Comparison of ENCODE assay signal across 8 cellular contexts in genomic region chr6:57500368-57501018, GRCh38.
A peak's percentile ranks its signal among the peaks of the same experiment; 100 is the strongest.
DNase-seq lines count a peak whose midpoint lies in the region; FAIRE-seq and TF ChIP-seq lines count a peak whose summit lies in the region.
"Not testable (repeated sequence)": the region's sequence is repeated elsewhere in the genome, so short reads cannot be mapped to it uniquely, and the experiment has no call there.

No MANE protein-coding gene starts in this region.

- WGBS in mesendoderm (ENCODE audit: extremely low coverage, insufficient coverage, low lambda C conversion rate): no CpG with 5 or more reads among the region's 4 CpGs
- 34 to 45% (median 44%) methylated on average over 4 of the region's 4 CpGs for WGBS in small intestine, 3 donors

- not testable (repeated sequence) for H2BK5ac ChIP-seq in mesendoderm (ENCODE audit: low read length)

- not testable (repeated sequence) for H3K79me2 ChIP-seq in mesendoderm (ENCODE audit: control insufficient read depth, insufficient read depth, low read length)

- H4K8ac ChIP-seq in mesendoderm (ENCODE audit: low read depth, low read length): not testable (repeated sequence)

- not testable (repeated sequence) for H3K27me3 ChIP-seq in SJSA1 (replicated peaks); mesendoderm (ENCODE audit: insufficient read depth, low read length, poor library complexity); small intestine (ENCODE audit: control insufficient read depth in 2 of 2, insufficient read depth in 2 of 2, low read length in 2 of 2)

- TF ChIP-seq CTCF in AG09309 (IDR thresholded peaks at IDR 0.05; ENCODE audit: control insufficient read depth, insufficient read depth, low read depth, low read length, missing control alignments); choroid plexus epithelial cell (conservative IDR thresholded peaks at IDR 0.05; ENCODE audit: low read depth, low read length); foreskin fibroblast (IDR thresholded peaks at IDR 0.05; ENCODE audit: low read depth, low read length): not testable (repeated sequence)

- not testable (repeated sequence) for H3K9ac ChIP-seq in mesendoderm (ENCODE audit: low read length)

- H3K4me3 ChIP-seq in AG09309 (ENCODE audit: control insufficient read depth, low read depth, low read length); SJSA1; choroid plexus epithelial cell (ENCODE audit: low read depth, low read length); foreskin fibroblast (ENCODE audit: low read depth in 1 of 2, low read length in 2 of 2); mesendoderm (ENCODE audit: low read length); small intestine (ENCODE audit: low read depth in 1 of 2, low read length in 2 of 2): not testable (repeated sequence)

- H3K9me3 ChIP-seq in SJSA1 (replicated peaks); small intestine (ENCODE audit: control insufficient read depth, low read depth): not testable (repeated sequence)

- not testable (repeated sequence) for FAIRE-seq in small intestine (lab: Jason Lieb, UNC)

- H4K5ac ChIP-seq in mesendoderm (ENCODE audit: low read length): not testable (repeated sequence)

- not testable (repeated sequence) for H2BK15ac ChIP-seq in mesendoderm (replicated peaks; ENCODE audit: low read depth)

- not testable (repeated sequence) for H3K36me3 ChIP-seq in SJSA1; mesendoderm (ENCODE audit: control insufficient read depth, insufficient read depth, low read length); small intestine (ENCODE audit: control insufficient read depth in 2 of 2, insufficient read depth in 2 of 2, low read length in 2 of 2)

- H3K4me2 ChIP-seq in mesendoderm (ENCODE audit: low read length): not testable (repeated sequence)

- peak; percentile 16 for DNase-seq in AG09309 (ENCODE audit: low read depth)
- peak; percentile 11 for DNase-seq in GM03348 (ENCODE audit: low spot score)
- DNase-seq in LHCN-M2 (ENCODE audit: low read depth): peak; percentile 10
- peak in 1 of 2 experiments; percentile 69 for DNase-seq in SJSA1 (ENCODE audit: low read depth in 1 of 2, low spot score in 2 of 2)
- peak; percentile 42 for DNase-seq in choroid plexus epithelial cell (ENCODE audit: low read depth)
- peak; percentile 25 to 62 for DNase-seq in foreskin fibroblast
- DNase-seq in mesendoderm: peak; percentile 47
- DNase-seq in small intestine: peak; percentile 4

- H3K56ac ChIP-seq in mesendoderm (ENCODE audit: low read length): not testable (repeated sequence)

- not testable (repeated sequence) for H3K18ac ChIP-seq in mesendoderm (ENCODE audit: low read length)

- not testable (repeated sequence) for H3K79me1 ChIP-seq in mesendoderm (ENCODE audit: low read length)

- peaks cover 11% of the 10 kb centered on the region for H3K4me1 ChIP-seq in SJSA1 (replicated peaks)
- not testable (repeated sequence) for H3K4me1 ChIP-seq in mesendoderm (ENCODE audit: control insufficient read depth, low read depth, low read length); small intestine (ENCODE audit: control insufficient read depth in 2 of 2, insufficient read depth in 1 of 2, low read depth in 1 of 2, low read length in 1 of 2)

- H2BK120ac ChIP-seq in mesendoderm (ENCODE audit: low read depth, low read length): not testable (repeated sequence)

- H3K4ac ChIP-seq in mesendoderm (ENCODE audit: low read depth, low read length): not testable (repeated sequence)

- H3K27ac ChIP-seq in SJSA1: peak overlapping the region; percentile 48
- H3K27ac ChIP-seq in mesendoderm (ENCODE audit: low read depth, low read length); small intestine (ENCODE audit: low read depth in 1 of 2, low read length in 1 of 2): not testable (repeated sequence)

- H2AK5ac ChIP-seq in mesendoderm (ENCODE audit: low read length): not testable (repeated sequence)

- not testable (repeated sequence) for H3K23ac ChIP-seq in mesendoderm (ENCODE audit: low read length)
